Comparison of ENCODE assay signal across 24 cellular contexts in the genomic region with DNA sequence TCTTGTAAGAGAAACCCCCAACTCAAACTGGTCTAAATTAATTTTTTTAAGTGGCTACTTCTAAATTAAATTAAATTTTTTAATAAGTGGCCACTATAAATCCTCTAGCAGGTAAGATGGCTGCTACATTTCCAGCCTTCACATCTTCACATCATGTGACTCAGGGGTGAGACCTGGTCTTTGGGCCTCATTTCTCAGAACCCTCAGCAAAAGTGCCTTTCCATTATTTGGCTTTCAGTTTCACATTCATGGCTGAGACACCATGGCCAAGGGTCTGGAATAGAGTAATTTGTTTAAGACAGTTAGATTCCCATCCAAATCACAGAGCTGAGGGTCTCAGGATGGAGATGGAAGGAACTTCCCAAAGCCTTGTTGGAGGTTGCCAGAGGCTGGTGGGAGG. TPM values are rescaled to one million over a fixed set of nuclear protein-coding genes. Genes with fewer than 3 reads are reported as not detected.
DNase-seq lines count a peak whose midpoint lies in the region; ATAC-seq lines count a peak whose summit lies in the region.
"Had no signal": no experiment of that assay in that cellular context is flagged by ENCODE, and none has a peak within 500 bp of the region (broad histone marks: within the 10 kb centered on the region; RNA-seq: fewer than 3 reads in every experiment).

No MANE protein-coding gene starts in this region.

- peak; percentile 37 to 64 for ATAC-seq in activated CD4-positive, CD25-positive, alpha-beta regulatory T cell treated with anti-CD3 and anti-CD28 coated beads, Interleukin-2, amount 50 U/mL, for 24 hours
- ATAC-seq in activated T-helper 17 cell treated with anti-CD3 and anti-CD28 coated beads, Interleukin-2, amount 50 U/mL, for 72 hours (replicated peaks): peak; percentile 31
- ATAC-seq: body of pancreas, heart left ventricle, right lobe of liver had no signal

- no peaks in the 10 kb centered on the region for H3K9me3 Mint-ChIP-seq in activated T-helper 17 cell treated with anti-CD3 and anti-CD28 coated beads, Interleukin-2, amount 50 U/mL, for 72 hours
- H3K9me3 Mint-ChIP-seq in stimulated activated naive CD8-positive, alpha-beta T cell treated with anti-CD3 and anti-CD28 coated beads, Interleukin-15, Interleukin-2, amounts not matched to agents 100 ng/mL and 50 ng/mL, for 24 hours: peaks cover 4% of the 10 kb centered on the region
- H3K9me3 Mint-ChIP-seq: neural progenitor cell had no signal

- no peaks in the 10 kb centered on the region for H3K27me3 Mint-ChIP-seq in activated T-helper 17 cell treated with anti-CD3 and anti-CD28 coated beads, Interleukin-2, amount 50 U/mL, for 72 hours
- no peaks in the 10 kb centered on the region for H3K27me3 Mint-ChIP-seq in stimulated activated naive CD8-positive, alpha-beta T cell treated with anti-CD3 and anti-CD28 coated beads, Interleukin-15, Interleukin-2, amounts not matched to agents 100 ng/mL and 50 ng/mL, for 24 hours

- H3K4me3 Mint-ChIP-seq in activated T-helper 17 cell treated with anti-CD3 and anti-CD28 coated beads, Interleukin-2, amount 50 U/mL, for 72 hours: no peak overlapping the region
- H3K4me3 Mint-ChIP-seq in stimulated activated naive CD8-positive, alpha-beta T cell treated with anti-CD3 and anti-CD28 coated beads, Interleukin-15, Interleukin-2, amounts not matched to agents 100 ng/mL and 50 ng/mL, for 24 hours: no peak overlapping the region
- H3K4me3 Mint-ChIP-seq: neural progenitor cell had no signal

- no peaks in the 10 kb centered on the region for H3K4me1 Mint-ChIP-seq in activated T-helper 17 cell treated with anti-CD3 and anti-CD28 coated beads, Interleukin-2, amount 50 U/mL, for 72 hours
- peaks cover 41% of the 10 kb centered on the region for H3K4me1 Mint-ChIP-seq in stimulated activated naive CD8-positive, alpha-beta T cell treated with anti-CD3 and anti-CD28 coated beads, Interleukin-15, Interleukin-2, amounts not matched to agents 100 ng/mL and 50 ng/mL, for 24 hours (ENCODE audit: low read depth)

- H3K36me3 Mint-ChIP-seq in activated T-helper 17 cell treated with anti-CD3 and anti-CD28 coated beads, Interleukin-2, amount 50 U/mL, for 72 hours (ENCODE audit: low read depth): no peaks in the 10 kb centered on the region
- H3K36me3 Mint-ChIP-seq in stimulated activated naive CD8-positive, alpha-beta T cell treated with anti-CD3 and anti-CD28 coated beads, Interleukin-15, Interleukin-2, amounts not matched to agents 100 ng/mL and 50 ng/mL, for 24 hours (ENCODE audit: low read depth): no peaks in the 10 kb centered on the region
- H3K36me3 Mint-ChIP-seq: neural progenitor cell had no signal

- no peak for DNase-seq in activated CD4-positive, CD25-positive, alpha-beta regulatory T cell (lab: John Stamatoyannopoulos, UW)
- DNase-seq in stimulated activated CD4-positive, alpha-beta T cell treated with anti-CD3 and anti-CD28 coated beads, Interleukin-1b, Interleukin-23, amount 100 ng/mL, for 48 hours: peak; percentile 23
- DNase-seq in stimulated activated CD4-positive, alpha-beta T cell treated with anti-CD3 and anti-CD28 coated beads, Interleukin-12 subunit alpha, Interleukin-12 subunit beta, amount 100 ng/mL, for 4 hours: no peak
- no peak for DNase-seq in epidermal melanocyte (ENCODE audit: insufficient read length, low spot score)
- DNase-seq in COLO829 (ENCODE audit: low spot score): no peak
- DNase-seq: AML-193, body of pancreas, DMS53, foreskin fibroblast, H7, heart left ventricle, NCI-H187, NCI-H69, right lobe of liver had no signal

- no peak overlapping the region for H3K27ac Mint-ChIP-seq in activated T-helper 17 cell treated with anti-CD3 and anti-CD28 coated beads, Interleukin-2, amount 50 U/mL, for 72 hours
- peak overlapping the region; percentile 90 for H3K27ac Mint-ChIP-seq in stimulated activated naive CD8-positive, alpha-beta T cell treated with anti-CD3 and anti-CD28 coated beads, Interleukin-15, Interleukin-2, amounts not matched to agents 100 ng/mL and 50 ng/mL, for 24 hours
- H3K27ac Mint-ChIP-seq: neural progenitor cell had no signal

RNA-seq across cellular contexts. Expression of gene DCT, which starts 47.5 kb away (rescaled TPM):
- under 1 TPM in 1 of 2 donors, not detected in 1; 0.29 TPM for total RNA-seq in activated T-helper 17 cell treated with anti-CD3 and anti-CD28 coated beads, Interleukin-2, amount 50 U/mL, for 72 hours
- total RNA-seq: A172, chondrocyte, epithelial cell of proximal tubule, H7, lung microvascular endothelial cell, RPMI7951, SJSA1 had no signal
